8 cellular contexts compared by ENCODE assay signal in genomic region chr1:61741682-61742619, GRCh38. TPM values are rescaled to one million over a fixed set of nuclear protein-coding genes. Genes with fewer than 3 reads are reported as not detected.
DNase-seq lines count a peak whose midpoint lies in the region; ATAC-seq and TF ChIP-seq lines count a peak whose summit lies in the region.

TSS of gene PATJ (plus strand) at chr1:61742480. CDS start at chr1:61762893, 20,413 bp downstream.

- BruUV-seq in MCF 10A (replicated peaks; lab: Mats Ljungman, UMichigan) = TSS peak; percentile 73

- DNase-seq in DMS79 (lab: John Stamatoyannopoulos, UW) = peak; percentile 76
- DNase-seq in T-helper 2 cell treated with Interferon-gamma antibody and Interleukin-4, amounts not matched to agents 5 μg/mL and 100 μg/mL, for 36 hours (ENCODE audit: low spot score) = peak; percentile 36
- DNase-seq in MCF 10A (ENCODE audit: unreplicated experiment) = peak; percentile 86
- peak; percentile 95 for DNase-seq in islet precursor cell
- peak; percentile 13 to 40 (median 34) for DNase-seq in stimulated activated CD4-positive, alpha-beta T cell treated with anti-CD3 and anti-CD28 coated beads, Interleukin-12 subunit alpha, Interleukin-12 subunit beta, amount 100 ng/mL, for 48 hours (ENCODE audit: low read depth in 2 of 3, low spot score in 1 of 3)
- no peak for DNase-seq in HCEC 1CT

- H3K27me3 Mint-ChIP-seq in IgD-negative memory B cell = no peaks in the 10 kb centered on the region
- peaks cover 3% of the 10 kb centered on the region for H3K27me3 Mint-ChIP-seq in T-helper 2 cell treated with Interferon-gamma antibody and Interleukin-4, amounts not matched to agents 5 μg/mL and 100 μg/mL, for 36 hours (ENCODE audit: low read depth)
- H3K27me3 Mint-ChIP-seq in MCF 10A (ENCODE audit: insufficient read depth, unreplicated experiment) = no peaks in the 10 kb centered on the region

- peak; percentile 81 for ATAC-seq in GM21423 (IDR thresholded peaks at IDR 0.05; ENCODE audit: unreplicated experiment)

- peak within 1 kb of the TSS; percentile 93 to 97 (median 94) for H3K4me3 Mint-ChIP-seq in IgD-negative memory B cell
- H3K4me3 Mint-ChIP-seq in T-helper 2 cell treated with Interferon-gamma antibody and Interleukin-4, amounts not matched to agents 5 μg/mL and 100 μg/mL, for 36 hours = peak within 1 kb of the TSS; percentile 90
- H3K4me3 Mint-ChIP-seq in MCF 10A (ENCODE audit: unreplicated experiment) = peak within 1 kb of the TSS; percentile 82

- CTCF ChIA-PET in MCF 10A (lab: Yijun Ruan, JAX) = interaction anchor here (0.7 kb wide), 1 partner anchor 501 kb away, joined by 3 read pairs; no protein-coding TSS in a partner anchor

- H3K36me3 Mint-ChIP-seq in IgD-negative memory B cell (no peaks in the 10 kb centered on the region), MCF 10A (ENCODE audit: insufficient read depth, unreplicated experiment) (peaks cover 7% of the 10 kb centered on the region)
- no peaks in the 10 kb centered on the region for H3K36me3 Mint-ChIP-seq in T-helper 2 cell treated with Interferon-gamma antibody and Interleukin-4, amounts not matched to agents 5 μg/mL and 100 μg/mL, for 36 hours (ENCODE audit: low read depth)

- H3K27ac Mint-ChIP-seq in IgD-negative memory B cell (peak within 1 kb of the TSS; percentile 57 to 95 (median 93)), MCF 10A (ENCODE audit: low read depth, unreplicated experiment) (peak within 1 kb of the TSS; percentile 78)
- H3K27ac Mint-ChIP-seq in T-helper 2 cell treated with Interferon-gamma antibody and Interleukin-4, amounts not matched to agents 5 μg/mL and 100 μg/mL, for 36 hours = peak within 1 kb of the TSS; percentile 69

- H3K9me3 Mint-ChIP-seq in IgD-negative memory B cell (no peaks in the 10 kb centered on the region), MCF 10A (ENCODE audit: unreplicated experiment) (no peaks in the 10 kb centered on the region)
- H3K9me3 Mint-ChIP-seq in T-helper 2 cell treated with Interferon-gamma antibody and Interleukin-4, amounts not matched to agents 5 μg/mL and 100 μg/mL, for 36 hours = no peaks in the 10 kb centered on the region

- intact Hi-C loops in MCF 10A (cut with micrococcal nuclease) = loop anchor here (5.0 kb wide), 2 partner anchors 100 to 270 kb away; no protein-coding TSS in a partner anchor

- no peak for TF ChIP-seq CTCF in MCF 10A (IDR thresholded peaks at IDR 0.05; ENCODE audit: unreplicated experiment)

- H3K4me1 Mint-ChIP-seq in IgD-negative memory B cell (peaks cover 15 to 21% (median 15%) of the 10 kb centered on the region in 3 donors), MCF 10A (ENCODE audit: insufficient read depth, unreplicated experiment) (peaks cover 21% of the 10 kb centered on the region)
- H3K4me1 Mint-ChIP-seq in T-helper 2 cell treated with Interferon-gamma antibody and Interleukin-4, amounts not matched to agents 5 μg/mL and 100 μg/mL, for 36 hours (ENCODE audit: low read depth) = peaks cover 21% of the 10 kb centered on the region

- POLR2A ChIA-PET in MCF 10A (lab: Yijun Ruan, JAX) = interaction anchor here (0.6 to 2.7 kb wide), 8 partner anchors 12 to 243 kb away, joined by 3 to 19 read pairs (median 4); partner anchors contain the start of gene TM2D1

RNA-seq across cellular contexts. Expression of gene PATJ, which starts in this region (rescaled TPM):
- polyA plus RNA-seq in IgD-negative memory B cell = 17.4 TPM
- 28.7 and 30.6 TPM in 2 replicates for total RNA-seq in MCF 10A (2022)
